In genomic region chr19:8639821-8640401, GRCh38 we compare ENCODE assay signal across 1 cellular context.
TF ChIP-seq lines count a peak whose summit lies in the region.

No MANE protein-coding gene starts in this region.

TF ChIP-seq in H1, 55 proteins besides CTCF, POLR2A, EP300 and RAD21:
- TF ChIP-seq KDM1A (IDR thresholded peaks at IDR 0.05; ENCODE audit: borderline replicate concordance, low read length), result peak; percentile 50; the same call in 1 of the 2 replicates
- no peak for TF ChIP-seq TAF1 (IDR thresholded peaks at IDR 0.05; ENCODE audit: low read depth, low read length)
- no peak for TF ChIP-seq BCL11A (IDR thresholded peaks at IDR 0.05; ENCODE audit: low read depth in 2 of 2, low read length in 2 of 2)
- TF ChIP-seq ATF3 (IDR thresholded peaks at IDR 0.05; ENCODE audit: insufficient read depth, low read depth, low read length), result no peak
- TF ChIP-seq CTBP2 (IDR thresholded peaks at IDR 0.05; ENCODE audit: borderline replicate concordance, insufficient read depth, insufficient read length, low read length), result no peak
- TF ChIP-seq TCF12 (IDR thresholded peaks at IDR 0.05; ENCODE audit: low read depth, low read length), result peak; percentile 86
- TF ChIP-seq CBX8 (IDR thresholded peaks at IDR 0.05; ENCODE audit: borderline replicate concordance, low read depth, low read length), result no peak
- no peak for TF ChIP-seq RFX5 (IDR thresholded peaks at IDR 0.05; ENCODE audit: borderline replicate concordance, low read depth, low read length)
- no peak for TF ChIP-seq ATF2 (IDR thresholded peaks at IDR 0.05; ENCODE audit: low read length)
- TF ChIP-seq JUN (IDR thresholded peaks at IDR 0.05; ENCODE audit: low read depth, low read length), result no peak
- TF ChIP-seq KDM4A (IDR thresholded peaks at IDR 0.05; ENCODE audit: low read depth, low read length, severe bottlenecking), result no peak
- TF ChIP-seq CHD7 (IDR thresholded peaks at IDR 0.05; ENCODE audit: insufficient replicate concordance, low read length), result no peak
- no peak for TF ChIP-seq SRF (IDR thresholded peaks at IDR 0.05; ENCODE audit: low read depth, low read length)
- no peak for TF ChIP-seq SIN3A (conservative IDR thresholded peaks at IDR 0.05 in 1 of 2, IDR thresholded peaks at IDR 0.05 in 1 of 2; ENCODE audit: low read depth in 1 of 2, low read length in 2 of 2)
